ENCODE assay signal across 12 cellular contexts in the genomic region with DNA sequence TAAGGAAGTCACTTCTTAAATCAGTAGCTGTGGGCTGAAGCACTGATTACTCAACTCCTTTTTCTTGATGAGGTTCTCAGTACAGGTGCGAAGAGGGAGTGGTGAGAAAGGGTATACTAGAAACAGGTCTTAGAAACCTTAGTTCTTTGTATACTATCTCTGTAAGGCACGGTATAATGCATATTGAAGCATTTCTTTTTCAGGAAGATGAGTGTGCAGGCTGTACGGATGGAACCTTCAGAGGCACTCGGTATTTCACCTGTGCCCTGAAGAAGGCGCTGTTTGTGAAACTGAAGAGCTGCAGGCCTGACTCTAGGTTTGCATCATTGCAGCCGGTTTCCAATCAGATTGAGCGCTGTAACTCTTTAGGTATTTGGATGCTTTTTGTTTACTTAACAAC. TPM values are rescaled to one million over a fixed set of nuclear protein-coding genes. Genes with fewer than 3 reads are reported as not detected.
DNase-seq lines count a peak whose midpoint lies in the region; ATAC-seq and TF ChIP-seq lines count a peak whose summit lies in the region.
"Had no signal": no experiment of that assay in that cellular context is flagged by ENCODE, and none has a peak within 500 bp of the region (broad histone marks: within the 10 kb centered on the region; RNA-seq: fewer than 3 reads in every experiment).

No MANE protein-coding gene starts in this region.

- TF ChIP-seq CTCF in GM10248 (IDR thresholded peaks at IDR 0.05; ENCODE audit: control extremely low read depth, extremely low read depth, low read depth, missing control alignments) (no peak), smooth muscle cell (IDR thresholded peaks at IDR 0.05; ENCODE audit: borderline replicate concordance, insufficient read depth, poor library complexity, severe bottlenecking) (no peak)

- no peaks in the 10 kb centered on the region for H3K9me3 Mint-ChIP-seq in T-helper 1 cell treated with Interleukin-12 subunit alpha and Interleukin-12 subunit beta and Interleukin-4 antibody, amounts not matched to agents 30 μg/mL and 1 μg/mL, for 36 hours
- no peaks in the 10 kb centered on the region for H3K9me3 Mint-ChIP-seq in stimulated activated naive CD8-positive, alpha-beta T cell treated with anti-CD3 and anti-CD28 coated beads, Interleukin-15, amount 100 ng/mL, for 72 hours

- H3K4me3 ChIP-seq in smooth muscle cell, result no peak overlapping the region
- H3K4me3 ChIP-seq: Peyer's patch had no signal

- POLR2A ChIA-PET in GM10248 (lab: Yijun Ruan, JAX), result no interaction called here

- ATAC-seq in stimulated activated naive CD8-positive, alpha-beta T cell treated with anti-CD3 and anti-CD28 coated beads, Interleukin-15, amount 100 ng/mL, for 72 hours, result peak; percentile 35
- ATAC-seq: left colon had no signal

- H3K9ac ChIP-seq in smooth muscle cell (ENCODE audit: low read depth), result no peak overlapping the region

- H3K4me2 ChIP-seq in smooth muscle cell, result no peak overlapping the region

- H3K27ac Mint-ChIP-seq in T-helper 1 cell treated with Interleukin-12 subunit alpha and Interleukin-12 subunit beta and Interleukin-4 antibody, amounts not matched to agents 30 μg/mL and 1 μg/mL, for 36 hours, result peak overlapping the region; percentile 73
- peak overlapping the region in 1 of 2 donors; percentile 31 for H3K27ac Mint-ChIP-seq in stimulated activated naive CD8-positive, alpha-beta T cell treated with anti-CD3 and anti-CD28 coated beads, Interleukin-15, amount 100 ng/mL, for 72 hours

- 79% methylated on average over 7 of the region's 7 CpGs for WGBS in smooth muscle cell (ENCODE audit: low lambda C conversion rate)

- peaks cover 62% of the 10 kb centered on the region for H3K36me3 Mint-ChIP-seq in T-helper 1 cell treated with Interleukin-12 subunit alpha and Interleukin-12 subunit beta and Interleukin-4 antibody, amounts not matched to agents 30 μg/mL and 1 μg/mL, for 36 hours (ENCODE audit: low read depth)

- no peaks in the 10 kb centered on the region for H3K9me3 ChIP-seq in smooth muscle cell (replicated peaks; ENCODE audit: low read depth)
- H3K9me3 ChIP-seq: Peyer's patch had no signal

- H3K27me3 Mint-ChIP-seq in T-helper 1 cell treated with Interleukin-12 subunit alpha and Interleukin-12 subunit beta and Interleukin-4 antibody, amounts not matched to agents 30 μg/mL and 1 μg/mL, for 36 hours (ENCODE audit: low read depth), result no peaks in the 10 kb centered on the region
- no peaks in the 10 kb centered on the region for H3K27me3 Mint-ChIP-seq in stimulated activated naive CD8-positive, alpha-beta T cell treated with anti-CD3 and anti-CD28 coated beads, Interleukin-15, amount 100 ng/mL, for 72 hours

- DNase-seq in stimulated activated CD4-positive, alpha-beta T cell treated with anti-CD3 and anti-CD28 coated beads, Interleukin-1b, Interleukin-23, amount 100 ng/mL, for 48 hours, result peak; percentile 26
- no peak for DNase-seq in stimulated activated CD4-positive, alpha-beta T cell treated with anti-CD3 and anti-CD28 coated beads, Interleukin-12 subunit alpha, Interleukin-12 subunit beta, amount 100 ng/mL, for 4 hours
- peak; percentile 3 to 14 for DNase-seq in erythroblast (lab: John Stamatoyannopoulos, UW)
- DNase-seq in stimulated activated naive CD8-positive, alpha-beta T cell treated with anti-CD3 and anti-CD28 coated beads, Interleukin-15, amount 100 ng/mL, for 72 hours, result no peak
- no peak for DNase-seq in GM10248 (ENCODE audit: extremely low spot score)
- DNase-seq in smooth muscle cell (lab: John Stamatoyannopoulos, UW; ENCODE audit: unreplicated experiment), result no peak
- DNase-seq in DMS53 (lab: John Stamatoyannopoulos, UW), result no peak
- DNase-seq: left colon, NCI-H187 treated with DMSO at 0.1 percent for 48 hours, Peyer's patch had no signal

- CTCF ChIA-PET in GM10248 (lab: Yijun Ruan, JAX), result interaction anchor here (1.5 to 3.7 kb wide), 2 partner anchors 25 to 116 kb away, joined by 3 to 21 read pairs; no protein-coding TSS in a partner anchor

- H3K4me1 ChIP-seq in smooth muscle cell (ENCODE audit: low read depth), result no peaks in the 10 kb centered on the region
- H3K4me1 ChIP-seq: Peyer's patch had no signal

- H3F3A ChIP-seq in smooth muscle cell (ENCODE audit: low read depth), result no peaks in the 10 kb centered on the region

- no peak overlapping the region for H2AFZ ChIP-seq in smooth muscle cell (ENCODE audit: low read depth)

- peaks cover 11% of the 10 kb centered on the region for H3K36me3 ChIP-seq in smooth muscle cell (ENCODE audit: low read depth)

- no peak overlapping the region for H3K4me3 Mint-ChIP-seq in T-helper 1 cell treated with Interleukin-12 subunit alpha and Interleukin-12 subunit beta and Interleukin-4 antibody, amounts not matched to agents 30 μg/mL and 1 μg/mL, for 36 hours
- H3K4me3 Mint-ChIP-seq in stimulated activated naive CD8-positive, alpha-beta T cell treated with anti-CD3 and anti-CD28 coated beads, Interleukin-15, amount 100 ng/mL, for 72 hours, result no peak overlapping the region

- no peaks in the 10 kb centered on the region for H3K79me2 ChIP-seq in smooth muscle cell (ENCODE audit: low read depth)

- H3K27me3 ChIP-seq in smooth muscle cell (ENCODE audit: low read depth), result no peaks in the 10 kb centered on the region
- H3K27me3 ChIP-seq: Peyer's patch had no signal

- no peak overlapping the region for H3K27ac ChIP-seq in smooth muscle cell (ENCODE audit: low read depth)
- H3K27ac ChIP-seq: VCaP had no signal

- H4K20me1 ChIP-seq in smooth muscle cell (ENCODE audit: low read depth), result peaks cover 7% of the 10 kb centered on the region

- H3K4me1 Mint-ChIP-seq in T-helper 1 cell treated with Interleukin-12 subunit alpha and Interleukin-12 subunit beta and Interleukin-4 antibody, amounts not matched to agents 30 μg/mL and 1 μg/mL, for 36 hours (ENCODE audit: low read depth), result peaks cover 37% of the 10 kb centered on the region
- H3K4me1 Mint-ChIP-seq in stimulated activated naive CD8-positive, alpha-beta T cell treated with anti-CD3 and anti-CD28 coated beads, Interleukin-15, amount 100 ng/mL, for 72 hours, result peaks cover 42% of the 10 kb centered on the region

- no peak for TF ChIP-seq POLR2A in erythroblast (IDR thresholded peaks at IDR 0.05; ENCODE audit: low read length)

RNA-seq across cellular contexts. Expression of a gene that starts 39.2 kb away (rescaled TPM):
- total RNA-seq in smooth muscle cell, result 13.8 and 33.3 TPM in 2 replicates
- polyA plus RNA-seq in smooth muscle cell, result 10.2 and 11.3 TPM in 2 replicates

Comparison
In these comparisons a context has a peak if more than half of its experiments do, and no peak if none do; other contexts are left out.
1. DNase-seq: peak in stimulated activated CD4-positive, alpha-beta T cell treated with anti-CD3 and anti-CD28 coated beads, Interleukin-1b, Interleukin-23, amount 100 ng/mL, for 48 hours (single experiment) and erythroblast (2 of 2); none in stimulated activated CD4-positive, alpha-beta T cell treated with anti-CD3 and anti-CD28 coated beads, Interleukin-12 subunit alpha, Interleukin-12 subunit beta, amount 100 ng/mL, for 4 hours (single experiment), stimulated activated naive CD8-positive, alpha-beta T cell treated with anti-CD3 and anti-CD28 coated beads, Interleukin-15, amount 100 ng/mL, for 72 hours (0 of 2), GM10248 (single experiment), smooth muscle cell (single experiment) and DMS53 (single experiment).